19 cellular contexts compared by ENCODE assay signal in the genomic region with DNA sequence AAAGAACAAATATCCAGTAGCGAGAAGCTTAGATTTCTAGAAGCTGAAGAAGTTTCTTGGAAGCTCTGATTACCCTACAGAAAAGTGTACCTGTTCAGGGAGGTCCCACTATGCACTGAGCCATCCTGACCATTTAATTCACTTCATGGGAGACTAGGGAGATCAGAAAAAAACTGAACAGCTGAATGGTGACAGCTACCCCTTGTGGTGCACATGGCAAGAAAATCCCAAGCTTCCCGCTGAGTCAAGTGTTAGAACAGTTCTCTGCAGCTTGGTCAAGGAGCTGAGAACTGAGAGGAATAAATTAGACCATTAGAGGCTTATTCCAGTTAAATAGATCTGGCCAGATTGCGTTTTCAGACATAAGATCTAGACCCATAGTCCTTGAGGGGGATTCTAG.
DNase-seq lines count a peak whose midpoint lies in the region; ATAC-seq, FAIRE-seq and TF ChIP-seq lines count a peak whose summit lies in the region.
"Had no signal": no experiment of that assay in that cellular context is flagged by ENCODE, and none has a peak within 500 bp of the region (broad histone marks: within the 10 kb centered on the region; RNA-seq: fewer than 3 reads in every experiment).

No MANE protein-coding gene starts in this region.

- H3K27ac ChIP-seq in GM23338 (ENCODE audit: low read depth): no peak overlapping the region
- no peak overlapping the region for H3K27ac ChIP-seq in mammary epithelial cell (ENCODE audit: insufficient read depth, low read depth, low read length)
- H3K27ac ChIP-seq in mesendoderm (ENCODE audit: low read depth, low read length): no peak overlapping the region
- H3K27ac ChIP-seq: ascending aorta; BLaER1 treated with 17β-estradiol and CSF1 and Interleukin-3, amounts not matched to agents 10 nM and 100 nM; psoas muscle had no signal

- H2BK5ac ChIP-seq in mesendoderm (ENCODE audit: low read length): no peak overlapping the region

- no peak overlapping the region for H3K27ac Mint-ChIP-seq in GM23338
- H3K27ac Mint-ChIP-seq: dendritic cell treated with granulocyte-macrophage colony-stimulating factor and Interleukin-4, amounts not matched to agents 40 ng/mL and 50 ng/mL, for 4 days had no signal

- H3K9me3 ChIP-seq in mammary epithelial cell (replicated peaks; ENCODE audit: insufficient read depth, low read length): no peaks in the 10 kb centered on the region
- H3K9me3 ChIP-seq: ascending aorta, psoas muscle had no signal

- H3K27me3 Mint-ChIP-seq in GM23338 (ENCODE audit: insufficient read depth, low read depth, poor library complexity): peaks cover 1% of the 10 kb centered on the region
- H3K27me3 Mint-ChIP-seq: dendritic cell treated with granulocyte-macrophage colony-stimulating factor and Interleukin-4, amounts not matched to agents 40 ng/mL and 50 ng/mL, for 4 days; naive B cell had no signal

- H4K8ac ChIP-seq in mesendoderm (ENCODE audit: low read depth, low read length): no peak overlapping the region

- no TSS peak for BruUV-seq in mammary epithelial cell (replicated peaks; lab: Mats Ljungman, UMichigan)

- dilution Hi-C loops in mammary epithelial cell (cut with HindIII; ENCODE audit: low sequenced_read_pairs): no loop called here

- intact Hi-C loops in mammary epithelial cell (cut with micrococcal nuclease): no loop called here

- no peaks in the 10 kb centered on the region for H3K4me1 ChIP-seq in GM23338 (ENCODE audit: insufficient read depth)
- H3K4me1 ChIP-seq in mammary epithelial cell (ENCODE audit: insufficient read depth, low read length): no peaks in the 10 kb centered on the region
- H3K4me1 ChIP-seq in mesendoderm (ENCODE audit: control insufficient read depth, low read depth, low read length): no peaks in the 10 kb centered on the region
- H3K4me1 ChIP-seq: psoas muscle had no signal

- CTCF ChIA-PET in mammary epithelial cell (lab: Charles Lee; ENCODE audit: low non-redundant PET): no interaction called here

- in situ Hi-C loops in mammary epithelial cell (cut with MboI; ENCODE audit: low sequenced_read_pairs in 2 of 2): no loop called here

- no peak overlapping the region for H2AFZ ChIP-seq in GM23338
- no peak overlapping the region for H2AFZ ChIP-seq in mammary epithelial cell (ENCODE audit: low read depth, low read length)

- no peak overlapping the region for H3K23ac ChIP-seq in mesendoderm (ENCODE audit: low read length)

- no peaks in the 10 kb centered on the region for H3K79me1 ChIP-seq in mesendoderm (ENCODE audit: low read length)

- TF ChIP-seq CTCF in GM23338 (conservative IDR thresholded peaks at IDR 0.05; ENCODE audit: low read depth in 2 of 2): peak; percentile 34 to 51; a peak in 3 of 4 replicates
- no peak for TF ChIP-seq CTCF in NB4 (IDR thresholded peaks at IDR 0.05; ENCODE audit: low read depth, low read length)
- peak; percentile 1 to 14 for TF ChIP-seq CTCF in mammary epithelial cell (conservative IDR thresholded peaks at IDR 0.05 in 1 of 2, IDR thresholded peaks at IDR 0.05 in 1 of 2; ENCODE audit: extremely low read depth in 1 of 2, insufficient read depth in 1 of 2, low read depth in 1 of 2, low read length in 2 of 2)

- H3K4me3 Mint-ChIP-seq in GM23338: no peak overlapping the region
- H3K4me3 Mint-ChIP-seq: dendritic cell treated with granulocyte-macrophage colony-stimulating factor and Interleukin-4, amounts not matched to agents 40 ng/mL and 50 ng/mL, for 4 days; naive B cell had no signal

- H3K27me3 ChIP-seq in GM23338 (ENCODE audit: insufficient read depth): no peaks in the 10 kb centered on the region
- H3K27me3 ChIP-seq in mammary epithelial cell (ENCODE audit: insufficient read depth, low read length): no peaks in the 10 kb centered on the region
- no peaks in the 10 kb centered on the region for H3K27me3 ChIP-seq in mesendoderm (ENCODE audit: insufficient read depth, low read length, poor library complexity)
- H3K27me3 ChIP-seq: ascending aorta; BLaER1 treated with 17β-estradiol and CSF1 and Interleukin-3, amounts not matched to agents 10 nM and 100 nM had no signal

- no peaks in the 10 kb centered on the region for H3K9me3 Mint-ChIP-seq in GM23338
- H3K9me3 Mint-ChIP-seq: dendritic cell treated with granulocyte-macrophage colony-stimulating factor and Interleukin-4, amounts not matched to agents 40 ng/mL and 50 ng/mL, for 4 days had no signal

- TF ChIP-seq POLR2A in NB4 (IDR thresholded peaks at IDR 0.05; ENCODE audit: extremely low read depth, insufficient read length): no peak
- TF ChIP-seq POLR2A in GM12892 (IDR thresholded peaks at IDR 0.05; ENCODE audit: low read depth, low read length): no peak

- no peaks in the 10 kb centered on the region for H3K9me2 ChIP-seq in GM23338 (ENCODE audit: insufficient read depth)

- 38% methylated on average over 3 of the region's 3 CpGs for WGBS in mammary epithelial cell (ENCODE audit: low coverage, missing lambda C conversion rate)
- WGBS in mesendoderm (ENCODE audit: extremely low coverage, insufficient coverage, low lambda C conversion rate): no CpG with 5 or more reads among the region's 3 CpGs

- no peak overlapping the region for H4K5ac ChIP-seq in mesendoderm (ENCODE audit: low read length)

- H3K36me3 Mint-ChIP-seq in GM23338 (ENCODE audit: low read depth): no peaks in the 10 kb centered on the region
- H3K36me3 Mint-ChIP-seq: naive B cell had no signal

- H2BK120ac ChIP-seq in mesendoderm (ENCODE audit: low read depth, low read length): no peak overlapping the region

- FAIRE-seq in GM12892 (lab: Jason Lieb, UNC): no peak
- FAIRE-seq: TTC549 had no signal

- DNase-seq in GM23338 (ENCODE audit: low spot score): peak; percentile 40
- DNase-seq in NB4 (ENCODE audit: low read depth): peak; percentile 2
- peak; percentile 1 for DNase-seq in mammary epithelial cell
- peak; percentile 56 for DNase-seq in mesendoderm
- no peak for DNase-seq in GM12892 (ENCODE audit: insufficient read length)
- DNase-seq in CD1c-positive myeloid dendritic cell (ENCODE audit: extremely low spot score): no peak
- DNase-seq: activated effector memory CD4-positive, alpha-beta T cell treated with anti-CD3 and anti-CD28 coated beads, Interleukin-2, amount 50 U/mL, for 16 hours; left ventricle myocardium superior; naive B cell; NCI-H2081; NK-92 treated with Interleukin-12 subunit alpha and Interleukin-12 subunit beta, amount 100 ng/mL, for 24 hours; psoas muscle had no signal

- H3K9ac ChIP-seq in mammary epithelial cell (ENCODE audit: insufficient read depth, low read length) (no peak overlapping the region), mesendoderm (ENCODE audit: low read length) (no peak overlapping the region)
- H3K9ac ChIP-seq: BLaER1 treated with 17β-estradiol and CSF1 and Interleukin-3, amounts not matched to agents 10 nM and 100 nM had no signal

- no peak overlapping the region for H3K56ac ChIP-seq in mesendoderm (ENCODE audit: low read length)

- H3K18ac ChIP-seq in mesendoderm (ENCODE audit: low read length): no peak overlapping the region

- no peaks in the 10 kb centered on the region for H3K79me2 ChIP-seq in GM23338 (replicated peaks; ENCODE audit: insufficient read depth)
- H3K79me2 ChIP-seq in mammary epithelial cell (ENCODE audit: insufficient read depth, low read length): no peaks in the 10 kb centered on the region
- H3K79me2 ChIP-seq in mesendoderm (ENCODE audit: control insufficient read depth, insufficient read depth, low read length): no peaks in the 10 kb centered on the region

- H2BK15ac ChIP-seq in mesendoderm (replicated peaks; ENCODE audit: low read depth): no peak overlapping the region

- no peak overlapping the region for H3K4ac ChIP-seq in mesendoderm (ENCODE audit: low read depth, low read length)

- H3K4me3 ChIP-seq in GM23338 (no peak overlapping the region), NB4 (ENCODE audit: low read depth, low read length) (no peak overlapping the region), mammary epithelial cell (replicated peaks in 1 of 3; ENCODE audit: insufficient read depth in 1 of 3, low read depth in 2 of 3, low read length in 3 of 3) (no peak overlapping the region), mesendoderm (ENCODE audit: low read length) (no peak overlapping the region)
- H3K4me3 ChIP-seq: ascending aorta; BLaER1 treated with 17β-estradiol and CSF1 and Interleukin-3, amounts not matched to agents 10 nM and 100 nM; GM12878; psoas muscle had no signal

- H3K36me3 ChIP-seq in GM23338 (ENCODE audit: insufficient read depth): no peaks in the 10 kb centered on the region
- no peaks in the 10 kb centered on the region for H3K36me3 ChIP-seq in mammary epithelial cell (ENCODE audit: insufficient read depth, low read length)
- H3K36me3 ChIP-seq in mesendoderm (ENCODE audit: control insufficient read depth, insufficient read depth, low read length): no peaks in the 10 kb centered on the region
- H3K36me3 ChIP-seq: ascending aorta; BLaER1 treated with 17β-estradiol and CSF1 and Interleukin-3, amounts not matched to agents 10 nM and 100 nM had no signal

- H2AK5ac ChIP-seq in mesendoderm (ENCODE audit: low read length): no peak overlapping the region

- no peak overlapping the region for H3K4me2 ChIP-seq in GM23338
- no peak overlapping the region for H3K4me2 ChIP-seq in mammary epithelial cell (ENCODE audit: insufficient read depth, low read depth, low read length)
- H3K4me2 ChIP-seq in mesendoderm (ENCODE audit: low read length): no peak overlapping the region
- H3K4me2 ChIP-seq: BLaER1 treated with 17β-estradiol and CSF1 and Interleukin-3, amounts not matched to agents 10 nM and 100 nM had no signal

- no peaks in the 10 kb centered on the region for H3F3A ChIP-seq in GM23338 (replicated peaks; ENCODE audit: low read depth)

- no peaks in the 10 kb centered on the region for H3K4me1 Mint-ChIP-seq in GM23338
- H3K4me1 Mint-ChIP-seq: naive B cell had no signal

- ATAC-seq in GM23338 (0 out of 3 replicates have a peak, but pooled peaks have one; percentile 33), GM19351 (IDR thresholded peaks at IDR 0.05; ENCODE audit: unreplicated experiment) (no peak), HG03571 (IDR thresholded peaks at IDR 0.05; ENCODE audit: unreplicated experiment) (no peak)
- ATAC-seq: GM12878, left ventricle myocardium superior, psoas muscle had no signal

- H4K20me1 ChIP-seq in GM23338 (replicated peaks; ENCODE audit: insufficient read depth) (no peaks in the 10 kb centered on the region), mammary epithelial cell (ENCODE audit: insufficient read depth, low read length) (no peaks in the 10 kb centered on the region)
- H4K20me1 ChIP-seq: BLaER1 treated with 17β-estradiol and CSF1 and Interleukin-3, amounts not matched to agents 10 nM and 100 nM had no signal

TF ChIP-seq in GM23338, 12 proteins besides CTCF, POLR2A, EP300 and RAD21 (continues in another document):
- no peak for TF ChIP-seq POLR2AphosphoS5 (IDR thresholded peaks at IDR 0.05; ENCODE audit: low read depth)

Comparison
In these comparisons a context has a peak if more than half of its experiments do, and no peak if none do; other contexts are left out.
1. DNase-seq: peak in GM23338 (single experiment), NB4 (single experiment), mammary epithelial cell (single experiment) and mesendoderm (single experiment); none in GM12892 (single experiment) and CD1c-positive myeloid dendritic cell (single experiment).